In genomic region chr2:75025633-75026380, GRCh38 we compare ENCODE assay signal across 17 cellular contexts.
"Had no signal": no experiment of that assay in that cellular context is flagged by ENCODE, and none has a peak within 500 bp of the region (broad histone marks: within the 10 kb centered on the region; RNA-seq: fewer than 3 reads in every experiment).

No MANE protein-coding gene starts in this region.

- H3K4me1 ChIP-seq: adrenal gland, body of pancreas, lower lobe of right lung, thyroid gland had no signal

- H3K9me3 ChIP-seq: adrenal gland, body of pancreas, lower lobe of right lung, thyroid gland had no signal

- H3K27me3 Mint-ChIP-seq: central memory CD8-positive, alpha-beta T cell; dendritic cell treated with granulocyte-macrophage colony-stimulating factor and Interleukin-4, amounts not matched to agents 40 ng/mL and 50 ng/mL, for 4 days; effector memory CD8-positive, alpha-beta T cell; natural killer cell treated with Interleukin-12 subunit alpha and Interleukin-12 subunit beta and Interleukin-15 and Interleukin-18, amount 100 ng/mL, for 72 hours had no signal

- ATAC-seq: body of pancreas; effector memory CD8-positive, alpha-beta T cell; lower lobe of right lung; natural killer cell treated with Interleukin-12 subunit alpha and Interleukin-12 subunit beta and Interleukin-15 and Interleukin-18, amount 100 ng/mL, for 72 hours had no signal

- H3K27ac Mint-ChIP-seq: dendritic cell treated with granulocyte-macrophage colony-stimulating factor and Interleukin-4, amounts not matched to agents 40 ng/mL and 50 ng/mL, for 4 days; effector memory CD8-positive, alpha-beta T cell; natural killer cell treated with Interleukin-12 subunit alpha and Interleukin-12 subunit beta and Interleukin-15 and Interleukin-18, amount 100 ng/mL, for 72 hours had no signal

- H3K36me3 Mint-ChIP-seq: natural killer cell treated with Interleukin-12 subunit alpha and Interleukin-12 subunit beta and Interleukin-15 and Interleukin-18, amount 100 ng/mL, for 72 hours had no signal

- H3K9me3 Mint-ChIP-seq: central memory CD8-positive, alpha-beta T cell; dendritic cell treated with granulocyte-macrophage colony-stimulating factor and Interleukin-4, amounts not matched to agents 40 ng/mL and 50 ng/mL, for 4 days; effector memory CD8-positive, alpha-beta T cell; natural killer cell treated with Interleukin-12 subunit alpha and Interleukin-12 subunit beta and Interleukin-15 and Interleukin-18, amount 100 ng/mL, for 72 hours had no signal

- H3K4me3 Mint-ChIP-seq: central memory CD8-positive, alpha-beta T cell; dendritic cell treated with granulocyte-macrophage colony-stimulating factor and Interleukin-4, amounts not matched to agents 40 ng/mL and 50 ng/mL, for 4 days; effector memory CD8-positive, alpha-beta T cell; natural killer cell treated with Interleukin-12 subunit alpha and Interleukin-12 subunit beta and Interleukin-15 and Interleukin-18, amount 100 ng/mL, for 72 hours had no signal

- H3K36me3 ChIP-seq: adrenal gland, lower lobe of right lung, thyroid gland had no signal

- H3K27me3 ChIP-seq: adrenal gland, body of pancreas, thyroid gland had no signal

- H3K4me3 ChIP-seq: adrenal gland, body of pancreas, lower lobe of right lung, skin epidermis, thyroid gland had no signal

- H3K27ac ChIP-seq: adrenal gland, body of pancreas, epithelial cell of prostate, lower lobe of right lung, skin epidermis, thyroid gland had no signal

- DNase-seq: activated CD4-positive, alpha-beta T cell treated with anti-CD3 and anti-CD28 coated beads, Interleukin-2, amount 50 U/mL, for 1 hour; activated CD4-positive, CD25-positive, alpha-beta regulatory T cell; activated naive CD4-positive, alpha-beta T cell treated with anti-CD3 and anti-CD28 coated beads, Interleukin-2, amount 50 U/mL, for 16 hours; activated T-cell treated with anti-CD3 and anti-CD28 coated beads, Interleukin-2, amount 50 U/mL, for 1 hour; adrenal gland; body of pancreas; effector memory CD8-positive, alpha-beta T cell; lower lobe of right lung; occipital lobe; stimulated activated CD4-positive, alpha-beta T cell treated with anti-CD3 and anti-CD28 coated beads, Interleukin-4, amount 100 ng/mL, for 4 hours; T-helper 2 cell; thyroid gland had no signal
